Comparison of ENCODE assay signal across 1 cellular context in the genomic region with DNA sequence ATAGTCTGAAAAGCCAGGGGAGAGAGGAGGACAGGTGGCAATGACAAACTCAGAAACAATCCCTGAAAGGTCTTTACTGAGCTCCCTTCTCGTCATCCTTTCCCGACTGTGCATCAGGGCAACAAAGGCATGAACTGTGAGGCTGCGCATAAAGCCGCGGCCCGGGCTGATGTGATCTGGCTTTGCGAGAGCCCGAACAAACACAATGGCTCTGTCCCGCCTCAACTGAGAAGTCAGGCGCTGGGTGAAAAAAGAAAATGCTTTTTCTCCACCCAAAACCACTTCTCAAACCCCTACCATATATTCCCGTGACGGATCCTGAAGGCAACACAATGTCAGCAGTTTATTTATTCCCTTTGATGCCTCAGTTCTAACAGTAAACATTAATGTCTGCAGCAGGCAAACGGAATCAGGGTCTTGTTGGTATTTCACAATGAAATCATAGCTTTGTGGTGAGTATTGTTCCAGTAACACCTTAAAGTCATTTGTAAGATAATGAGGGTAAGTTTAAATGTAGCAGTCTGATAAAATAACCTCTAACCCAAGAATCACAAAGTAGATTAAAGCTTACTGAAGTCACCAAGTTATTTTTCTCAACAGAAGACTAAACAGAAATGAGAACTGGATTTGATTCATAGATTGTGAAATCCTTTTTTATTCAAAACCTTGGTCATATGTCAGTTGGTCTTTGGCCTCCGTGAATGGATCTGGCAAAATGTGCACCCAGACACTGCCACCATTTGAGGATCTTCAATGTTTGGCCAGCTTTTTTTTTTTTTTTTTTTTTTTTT.
TF ChIP-seq lines count a peak whose summit lies in the region.

No MANE protein-coding gene starts in this region.

TF ChIP-seq in IMR-90, 13 proteins besides CTCF, POLR2A, EP300 and RAD21:
- TF ChIP-seq CEBPB (IDR thresholded peaks at IDR 0.05; ENCODE audit: low read depth, low read length), result peak; percentile 66
- no peak for TF ChIP-seq RFX5 (IDR thresholded peaks at IDR 0.05; ENCODE audit: low read depth, low read length)
